In genomic region chr2:178700922-178701342, GRCh38 we compare ENCODE assay signal across 8 cellular contexts.
A peak's percentile ranks its signal among the peaks of the same experiment; 100 is the strongest.
DNase-seq lines count a peak whose midpoint lies in the region; ATAC-seq, FAIRE-seq and TF ChIP-seq lines count a peak whose summit lies in the region.

No MANE protein-coding gene starts in this region.

- no peak overlapping the region for H3K18ac ChIP-seq in H1 (ENCODE audit: extremely low read depth, low read length)

- no peak overlapping the region for H2BK20ac ChIP-seq in H1 (ENCODE audit: low read length)

- no peak overlapping the region for H4K91ac ChIP-seq in H1 (replicated peaks; ENCODE audit: insufficient read length, low read length)

- H4K20me1 ChIP-seq in H1 (replicated peaks in 1 of 2; ENCODE audit: control insufficient read depth in 1 of 2, insufficient read depth in 2 of 2, low read length in 2 of 2): no peaks in the 10 kb centered on the region

- H4K8ac ChIP-seq in H1 (ENCODE audit: extremely low read depth, insufficient read depth, low read length): no peak overlapping the region

- no peak overlapping the region for H3K56ac ChIP-seq in H1 (replicated peaks; ENCODE audit: insufficient read length, low read depth, low read length)

- WGBS in H1 (ENCODE audit: extremely low coverage in 1 of 2, insufficient coverage in 1 of 2, insufficient read length in 1 of 2, insufficient replicate concordance in 2 of 2, low coverage in 1 of 2, low lambda C conversion rate in 2 of 2, missing lambda C conversion rate in 1 of 2), 2 experiments: 53% methylated on average over 9 of the region's 9 CpGs; no CpG with 5 or more reads in 1 of the 2 experiments

- H3K14ac ChIP-seq in H1 (ENCODE audit: insufficient read length): no peak overlapping the region

- no peak for TF ChIP-seq EP300 in H1 (IDR thresholded peaks at IDR 0.05; ENCODE audit: borderline replicate concordance in 1 of 2, low read depth in 2 of 2, low read length in 2 of 2)

- CTCF ChIA-PET in H1 (lab: Charles Lee; ENCODE audit: partially characterized antibody): interaction anchor here (0.6 to 3.1 kb wide), 37 partner anchors 9 to 641 kb away, joined by 3 to 21 read pairs (median 4); no protein-coding TSS in a partner anchor

- H2BK120ac ChIP-seq in H1 (replicated peaks; ENCODE audit: low read depth, low read length): no peak overlapping the region

- peak; percentile 23 to 38; a peak in 3 of 4 replicates for TF ChIP-seq RAD21 in H1 (IDR thresholded peaks at IDR 0.05 in 1 of 2, conservative IDR thresholded peaks at IDR 0.05 in 1 of 2; ENCODE audit: low read depth in 2 of 2, low read length in 2 of 2)

- in situ Hi-C loops in GM13977 (cut with MboI; ENCODE audit: low pct_unique_long_range_greater_than_20kb, low sequenced_read_pairs, unreplicated experiment): no loop called here

- no peak overlapping the region for H2BK12ac ChIP-seq in H1 (ENCODE audit: low read depth, low read length)

- no peak overlapping the region for H2BK15ac ChIP-seq in H1 (ENCODE audit: low read length)

- H3K4me2 ChIP-seq in H1 (ENCODE audit: insufficient read depth in 1 of 2, low read depth in 2 of 2, low read length in 2 of 2): no peak overlapping the region

- peak; percentile 84 for FAIRE-seq in H1 (lab: Jason Lieb, UNC)

- H3K4me1 ChIP-seq in BE2C: no peaks in the 10 kb centered on the region
- H3K4me1 ChIP-seq in H1 (replicated peaks in 1 of 4; ENCODE audit: control insufficient read depth in 3 of 4, insufficient read depth in 4 of 4, low read length in 3 of 4): no peaks in the 10 kb centered on the region

- peak; percentile 73 for TF ChIP-seq CTCF in BE2C (IDR thresholded peaks at IDR 0.05; ENCODE audit: low read depth, low read length)
- TF ChIP-seq CTCF in GM13977 (IDR thresholded peaks at IDR 0.05; ENCODE audit: extremely low read depth, insufficient read depth, missing control alignments): peak; percentile 75
- peak in 2 of 3 experiments; percentile 42 to 81; a peak in 2 of 4 replicates for TF ChIP-seq CTCF in H1 (IDR thresholded peaks at IDR 0.05; ENCODE audit: control extremely low read depth in 1 of 3, insufficient read depth in 1 of 3, low read depth in 1 of 3, low read length in 3 of 3)

- H2AK5ac ChIP-seq in H1 (ENCODE audit: low read depth, low read length): no peak overlapping the region

- H3K9me3 ChIP-seq in BE2C (no peaks in the 10 kb centered on the region), H1 (ENCODE audit: insufficient read depth in 2 of 2, low read depth in 1 of 2, low read length in 1 of 2) (no peaks in the 10 kb centered on the region)

- no peak overlapping the region for H3K4ac ChIP-seq in H1 (replicated peaks; ENCODE audit: insufficient read length, low read depth, low read length)

- H3K27me3 ChIP-seq in BE2C (no peaks in the 10 kb centered on the region), H1 (replicated peaks in 1 of 4; ENCODE audit: control insufficient read depth in 3 of 4, extremely low read depth in 1 of 4, insufficient read depth in 3 of 4, low read length in 3 of 4) (no peaks in the 10 kb centered on the region)

- no peak overlapping the region for H2BK5ac ChIP-seq in H1 (ENCODE audit: low read depth, low read length)

- no peaks in the 10 kb centered on the region for H3K79me2 ChIP-seq in H1 (ENCODE audit: control insufficient read depth in 1 of 2, insufficient read depth in 2 of 2, low read length in 2 of 2)

- H3K23ac ChIP-seq in H1 (ENCODE audit: insufficient read length): no peak overlapping the region

- no peaks in the 10 kb centered on the region for H3K79me1 ChIP-seq in H1 (ENCODE audit: low read depth, low read length)

- no peak overlapping the region for H3K4me3 ChIP-seq in BE2C (ENCODE audit: low read depth, low read length)
- H3K4me3 ChIP-seq in H1 (ENCODE audit: extremely low read depth in 1 of 4, insufficient read depth in 2 of 4, low read depth in 3 of 4, low read length in 4 of 4): no peak overlapping the region

- H3K27ac ChIP-seq in H1 (ENCODE audit: low read depth, low read length) (no peak overlapping the region), caudate nucleus (ENCODE audit: low read depth, low read length) (no peak overlapping the region)

- TF ChIP-seq POLR2A in H1 (IDR thresholded peaks at IDR 0.05; ENCODE audit: control extremely low read depth in 1 of 2, low read depth in 2 of 2, low read length in 2 of 2): no peak

- no peaks in the 10 kb centered on the region for H3K23me2 ChIP-seq in H1 (ENCODE audit: low read depth, low read length)

- H4K5ac ChIP-seq in H1 (ENCODE audit: insufficient read length, low read depth, low read length): no peak overlapping the region

- H3K9ac ChIP-seq in H1 (replicated peaks in 1 of 4; ENCODE audit: extremely low read depth in 1 of 4, low read depth in 3 of 4, low read length in 3 of 4): no peak overlapping the region

- H3K36me3 ChIP-seq in BE2C (no peaks in the 10 kb centered on the region), H1 (ENCODE audit: control insufficient read depth in 2 of 4, insufficient read depth in 4 of 4, low read length in 3 of 4) (no peaks in the 10 kb centered on the region)

- no peak for ATAC-seq in GM19397 (IDR thresholded peaks at IDR 0.05; ENCODE audit: unreplicated experiment)

- POLR2A ChIA-PET in H1 (lab: Charles Lee; ENCODE audit: partially characterized antibody): interaction anchor here (0.7 to 1.1 kb wide), 3 partner anchors 17 to 251 kb away, joined by 3 read pairs; no protein-coding TSS in a partner anchor

- no peak overlapping the region for H2AFZ ChIP-seq in H1 (ENCODE audit: low read length)

- DNase-seq in BE2C: no peak
- peak; percentile 25 for DNase-seq in GM13977 (ENCODE audit: low spot score)
- peak; percentile 14 for DNase-seq in NCI-H748 treated with DMSO at 0.1 percent for 48 hours (lab: John Stamatoyannopoulos, UW)
- DNase-seq in H1 (ENCODE audit: low read depth in 1 of 2, low spot score in 2 of 2): no peak
- peak; percentile 36 for DNase-seq in renal cortical epithelial cell (ENCODE audit: low read depth)
- no peak for DNase-seq in hypothalamus (lab: John Stamatoyannopoulos, UW)
- DNase-seq in caudate nucleus (lab: John Stamatoyannopoulos, UW): no peak

TF ChIP-seq in H1, 55 proteins besides CTCF, POLR2A, EP300 and RAD21 (continues in another document):
- TF ChIP-seq SIX5 (IDR thresholded peaks at IDR 0.05; ENCODE audit: low read depth, low read length): no peak

Comparison
In these comparisons a context has a peak if more than half of its experiments do, and no peak if none do; other contexts are left out.
1. DNase-seq: peak in GM13977 (single experiment), NCI-H748 treated with DMSO at 0.1 percent for 48 hours (single experiment) and renal cortical epithelial cell (single experiment); none in BE2C (single experiment), H1 (0 of 2), hypothalamus (0 of 51) and caudate nucleus (0 of 61).
2. Peak in every context shown above with its lines, with median percentiles within 50 percentile points of each other: CTCF ChIP-seq.